In genomic region chrX:150478496-150479492, GRCh38 we compare ENCODE assay signal across 10 cellular contexts.
DNase-seq lines count a peak whose midpoint lies in the region; ATAC-seq lines count a peak whose summit lies in the region.
"Had no signal": no experiment of that assay in that cellular context is flagged by ENCODE, and none has a peak within 500 bp of the region (broad histone marks: within the 10 kb centered on the region; RNA-seq: fewer than 3 reads in every experiment).

No MANE protein-coding gene starts in this region.

- peak; percentile 66 for ATAC-seq in HG03175 (IDR thresholded peaks at IDR 0.05; ENCODE audit: unreplicated experiment)
- ATAC-seq in stimulated activated memory B cell treated with anti-CD40 and anti-IgM and Interleukin-4, amounts not matched to agents 10 μg/mL and 1 μg/mL and 100 μg/mL, for 72 hours, result peak; percentile 72
- ATAC-seq in left cardiac atrium, result no peak
- no peak for ATAC-seq in HG02763 (IDR thresholded peaks at IDR 0.05; ENCODE audit: unreplicated experiment)
- ATAC-seq: upper lobe of right lung had no signal

- peak overlapping the region; percentile 66 for H3K4me3 Mint-ChIP-seq in activated T-helper 1 cell treated with anti-CD3 and anti-CD28 coated beads, Interleukin-12 subunit alpha, Interleukin-12 subunit beta, Interleukin-2, Interleukin-4 antibody, amounts not matched to agents 30 ng/mL and 10 ng/mL and 1 ng/mL, durations not matched to agents 14 hours and 24 hours and 36 hours
- H3K4me3 Mint-ChIP-seq in stimulated activated memory B cell treated with anti-CD40 and anti-IgM and Interleukin-4, amounts not matched to agents 10 μg/mL and 1 μg/mL and 100 μg/mL, for 72 hours, result peak overlapping the region; percentile 21

- H3K4me1 Mint-ChIP-seq in activated T-helper 1 cell treated with anti-CD3 and anti-CD28 coated beads, Interleukin-12 subunit alpha, Interleukin-12 subunit beta, Interleukin-2, Interleukin-4 antibody, amounts not matched to agents 30 ng/mL and 10 ng/mL and 1 ng/mL, durations not matched to agents 14 hours and 24 hours and 36 hours (ENCODE audit: low read depth), result peaks cover 75% of the 10 kb centered on the region
- H3K4me1 Mint-ChIP-seq in stimulated activated memory B cell treated with anti-CD40 and anti-IgM and Interleukin-4, amounts not matched to agents 10 μg/mL and 1 μg/mL and 100 μg/mL, for 72 hours, result peaks cover 47% of the 10 kb centered on the region

- peaks cover 21% of the 10 kb centered on the region for H3K36me3 Mint-ChIP-seq in activated T-helper 1 cell treated with anti-CD3 and anti-CD28 coated beads, Interleukin-12 subunit alpha, Interleukin-12 subunit beta, Interleukin-2, Interleukin-4 antibody, amounts not matched to agents 30 ng/mL and 10 ng/mL and 1 ng/mL, durations not matched to agents 14 hours and 24 hours and 36 hours (ENCODE audit: low read depth)
- no peaks in the 10 kb centered on the region for H3K36me3 Mint-ChIP-seq in stimulated activated memory B cell treated with anti-CD40 and anti-IgM and Interleukin-4, amounts not matched to agents 10 μg/mL and 1 μg/mL and 100 μg/mL, for 72 hours

- peak; percentile 8 to 26 for DNase-seq in activated CD4-positive, alpha-beta T cell treated with anti-CD3 and anti-CD28 coated beads for 4 hours
- no peak for DNase-seq in activated CD4-positive, alpha-beta T cell treated with anti-CD3 and anti-CD28 coated beads for 1 hour
- peak; percentile 21 for DNase-seq in activated T-helper 1 cell treated with anti-CD3 and anti-CD28 coated beads, Interleukin-12 subunit alpha, Interleukin-12 subunit beta, Interleukin-2, Interleukin-4 antibody, amounts not matched to agents 30 ng/mL and 10 ng/mL and 1 ng/mL, durations not matched to agents 14 hours and 24 hours and 36 hours (ENCODE audit: low spot score)
- DNase-seq in Kasumi-1 (lab: John Stamatoyannopoulos, UW), result no peak
- no peak for DNase-seq in left cardiac atrium
- DNase-seq: NCI-H748 treated with DMSO at 0.1 percent for 48 hours, upper lobe of right lung had no signal

- peak overlapping the region; percentile 95 for H3K27ac Mint-ChIP-seq in activated T-helper 1 cell treated with anti-CD3 and anti-CD28 coated beads, Interleukin-12 subunit alpha, Interleukin-12 subunit beta, Interleukin-2, Interleukin-4 antibody, amounts not matched to agents 30 ng/mL and 10 ng/mL and 1 ng/mL, durations not matched to agents 14 hours and 24 hours and 36 hours
- peak overlapping the region; percentile 46 for H3K27ac Mint-ChIP-seq in stimulated activated memory B cell treated with anti-CD40 and anti-IgM and Interleukin-4, amounts not matched to agents 10 μg/mL and 1 μg/mL and 100 μg/mL, for 72 hours

- intact Hi-C loops in activated T-helper 1 cell treated with anti-CD3 and anti-CD28 coated beads, Interleukin-12 subunit alpha, Interleukin-12 subunit beta, Interleukin-2, Interleukin-4 antibody, amounts not matched to agents 30 ng/mL and 10 ng/mL and 1 ng/mL, durations not matched to agents 14 hours and 24 hours and 36 hours (cut with micrococcal nuclease), result loop anchor here (1.0 to 5.0 kb wide), 5 partner anchors 22 to 239 kb away; no protein-coding TSS in a partner anchor
- intact Hi-C loops in left cardiac atrium (cut with DNase I), result no loop called here

- H3K27me3 Mint-ChIP-seq in activated T-helper 1 cell treated with anti-CD3 and anti-CD28 coated beads, Interleukin-12 subunit alpha, Interleukin-12 subunit beta, Interleukin-2, Interleukin-4 antibody, amounts not matched to agents 30 ng/mL and 10 ng/mL and 1 ng/mL, durations not matched to agents 14 hours and 24 hours and 36 hours (ENCODE audit: insufficient read depth), result no peaks in the 10 kb centered on the region
- no peaks in the 10 kb centered on the region for H3K27me3 Mint-ChIP-seq in stimulated activated memory B cell treated with anti-CD40 and anti-IgM and Interleukin-4, amounts not matched to agents 10 μg/mL and 1 μg/mL and 100 μg/mL, for 72 hours

- no peaks in the 10 kb centered on the region for H3K9me3 Mint-ChIP-seq in activated T-helper 1 cell treated with anti-CD3 and anti-CD28 coated beads, Interleukin-12 subunit alpha, Interleukin-12 subunit beta, Interleukin-2, Interleukin-4 antibody, amounts not matched to agents 30 ng/mL and 10 ng/mL and 1 ng/mL, durations not matched to agents 14 hours and 24 hours and 36 hours
- H3K9me3 Mint-ChIP-seq in stimulated activated memory B cell treated with anti-CD40 and anti-IgM and Interleukin-4, amounts not matched to agents 10 μg/mL and 1 μg/mL and 100 μg/mL, for 72 hours, result no peaks in the 10 kb centered on the region

Comparison
In these comparisons a context has a peak if more than half of its experiments do, and no peak if none do; other contexts are left out.
1. DNase-seq: peak in activated CD4-positive, alpha-beta T cell treated with anti-CD3 and anti-CD28 coated beads for 4 hours (2 of 2) and activated T-helper 1 cell treated with anti-CD3 and anti-CD28 coated beads, Interleukin-12 subunit alpha, Interleukin-12 subunit beta, Interleukin-2, Interleukin-4 antibody, amounts not matched to agents 30 ng/mL and 10 ng/mL and 1 ng/mL, durations not matched to agents 14 hours and 24 hours and 36 hours (single experiment); none in activated CD4-positive, alpha-beta T cell treated with anti-CD3 and anti-CD28 coated beads for 1 hour (single experiment), Kasumi-1 (0 of 2) and left cardiac atrium (single experiment).
2. ATAC-seq: peak in HG03175 (single experiment) and stimulated activated memory B cell treated with anti-CD40 and anti-IgM and Interleukin-4, amounts not matched to agents 10 μg/mL and 1 μg/mL and 100 μg/mL, for 72 hours (single experiment); none in left cardiac atrium (0 of 2) and HG02763 (single experiment).